21 cellular contexts compared by ENCODE assay signal in genomic region chr15:101454365-101454764, GRCh38. TPM values are rescaled to one million over a fixed set of nuclear protein-coding genes. Genes with fewer than 3 reads are reported as not detected.
DNase-seq lines count a peak whose midpoint lies in the region; ATAC-seq and TF ChIP-seq lines count a peak whose summit lies in the region.
"Had no signal": no experiment of that assay in that cellular context is flagged by ENCODE, and none has a peak within 500 bp of the region (broad histone marks: within the 10 kb centered on the region; RNA-seq: fewer than 3 reads in every experiment).

No MANE protein-coding gene starts in this region.

- no peak for DNase-seq in right atrium auricular region (ENCODE audit: low spot score)
- no peak for DNase-seq in left ventricle myocardium superior
- DNase-seq in left lobe of liver (ENCODE audit: low spot score) = peak; percentile 43
- DNase-seq in sciatic nerve (ENCODE audit: low spot score) = peak; percentile 26
- DNase-seq in T-helper 9 cell = no peak
- no peak for DNase-seq in left colon
- no peak for DNase-seq in H4 (ENCODE audit: low spot score)
- DNase-seq: AML-193; CD4-positive, CD25-positive, alpha-beta regulatory T cell; EL; GF-D8; HCEC 1CT; IMR-90; NCI-H1105; NCI-H146; NCI-H2029; NCI-H345; NCI-H82 had no signal

- H3K36me3 ChIP-seq in right atrium auricular region = no peaks in the 10 kb centered on the region
- H3K36me3 ChIP-seq: SJCRH30 had no signal

- no peak overlapping the region for H3K4me3 ChIP-seq in right atrium auricular region
- H3K4me3 ChIP-seq: GM23338, SJCRH30 had no signal

- H3K4me1 ChIP-seq in right atrium auricular region = peaks cover 0 to 39% of the 10 kb centered on the region in 2 donors

- H3K9me3 ChIP-seq in right atrium auricular region = no peaks in the 10 kb centered on the region

- no peaks in the 10 kb centered on the region for H3K27me3 ChIP-seq in right atrium auricular region

- H3K27ac ChIP-seq in right atrium auricular region = peak overlapping the region; percentile 64 to 71
- H3K27ac ChIP-seq: KMS-11, SJCRH30 had no signal

- no peak for TF ChIP-seq CTCF in right atrium auricular region (IDR thresholded peaks at IDR 0.05)

- ATAC-seq in left ventricle myocardium superior = no peak
- no peak for ATAC-seq in left lobe of liver
- ATAC-seq in sciatic nerve = no peak
- no peak for ATAC-seq in left colon

- intact Hi-C loops in left ventricle myocardium superior (cut with micrococcal nuclease) = no loop called here
- intact Hi-C loops in sciatic nerve (cut with DNase I) = no loop called here
- intact Hi-C loops in left colon (cut with DNase I, micrococcal nuclease) = no loop called here

RNA-seq across cellular contexts. Expression of gene PCSK6, which starts 35.1 kb away (rescaled TPM):
- total RNA-seq in right atrium auricular region = 10 to 100 TPM; 14.4 to 19.9 TPM
- 31.9 TPM for total RNA-seq in left ventricle myocardium superior
- 180 TPM for total RNA-seq in left lobe of liver
- total RNA-seq in sciatic nerve = 13.9 TPM
- 10 to 100 TPM; 36.4 to 66.2 TPM for total RNA-seq in left colon
- not detected in 2 replicates for total RNA-seq in H4 (2014; rRNA removed; shearing (Covaris generic))
- total RNA-seq: IMR-90 had no signal

Comparison
In these comparisons a context has a peak if more than half of its experiments do, and no peak if none do; other contexts are left out.
1. DNase-seq: peak in left lobe of liver (single experiment) and sciatic nerve (single experiment); none in right atrium auricular region (single experiment), left ventricle myocardium superior (single experiment), T-helper 9 cell (single experiment), left colon (0 of 2) and H4 (single experiment).
2. RNA of gene PCSK6, which starts 35.1 kb away (total RNA-seq): 180 TPM in left lobe of liver (single experiment), 36.4 to 66.2 TPM in left colon, 31.9 TPM in left ventricle myocardium superior (single experiment), 14.4 to 19.9 TPM in right atrium auricular region and 13.9 TPM in sciatic nerve (single experiment); not detected in H4; every median in the first group is over 10 times any median in the second.